In the genomic region with DNA sequence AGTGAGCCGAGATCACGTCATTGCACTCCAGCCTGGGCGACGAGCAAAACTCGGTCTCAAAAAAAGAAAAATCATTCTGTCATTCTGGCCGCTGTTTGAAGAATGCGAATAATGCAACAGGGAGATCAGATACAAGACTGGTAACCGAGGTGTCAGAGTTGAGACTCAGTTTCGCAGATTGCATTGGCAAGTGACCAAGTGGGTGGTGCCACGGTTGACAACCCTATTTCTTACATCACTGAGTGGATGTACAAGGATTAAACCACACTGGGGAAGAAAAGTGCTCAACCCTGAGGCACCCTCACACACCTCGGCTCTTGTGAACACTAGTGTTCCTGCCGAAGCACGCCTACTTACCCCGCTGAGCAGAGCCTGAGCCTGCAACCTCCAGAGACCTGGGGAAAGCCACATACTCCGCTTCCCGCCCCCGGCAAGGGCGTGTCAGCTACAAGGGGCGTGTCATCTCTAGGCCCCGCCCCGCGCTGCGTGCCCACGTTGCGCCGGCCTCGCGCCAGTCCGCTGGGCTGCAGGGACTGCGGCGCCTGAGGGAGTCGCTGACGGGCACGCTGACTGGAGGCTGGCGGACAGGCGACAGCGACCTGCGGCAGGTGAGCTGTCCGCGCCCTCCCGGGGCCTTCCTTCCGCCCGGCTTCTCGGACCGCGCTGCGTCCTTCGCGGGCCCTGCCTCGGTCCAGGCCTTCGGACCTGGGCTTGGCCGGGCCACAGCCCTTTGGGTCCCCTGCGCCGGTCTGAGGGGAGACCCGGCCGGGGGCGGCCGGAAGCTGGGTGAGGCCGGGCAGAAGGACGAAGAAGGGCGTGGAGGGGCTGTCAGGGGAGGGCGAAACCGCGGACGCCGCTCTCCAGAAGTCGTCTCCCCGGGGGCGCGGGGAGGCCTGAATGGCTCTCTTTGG, we compare ENCODE assay signal across 1 cellular context.
A peak's percentile ranks its signal among the peaks of the same experiment; 100 is the strongest.
TF ChIP-seq lines count a peak whose summit lies in the region.

A gene with protein sequence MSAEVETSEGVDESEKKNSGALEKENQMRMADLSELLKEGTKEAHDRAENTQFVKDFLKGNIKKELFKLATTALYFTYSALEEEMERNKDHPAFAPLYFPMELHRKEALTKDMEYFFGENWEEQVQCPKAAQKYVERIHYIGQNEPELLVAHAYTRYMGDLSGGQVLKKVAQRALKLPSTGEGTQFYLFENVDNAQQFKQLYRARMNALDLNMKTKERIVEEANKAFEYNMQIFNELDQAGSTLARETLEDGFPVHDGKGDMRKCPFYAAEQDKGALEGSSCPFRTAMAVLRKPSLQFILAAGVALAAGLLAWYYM (plus strand): TSS at position 519 of the 911 bp plus-strand sequence. CDS start 29,127 bp downstream, outside the sequence.

TF ChIP-seq in H1, 55 proteins besides CTCF, POLR2A, EP300 and RAD21 (continued from another document):
- TF ChIP-seq YY1 (IDR thresholded peaks at IDR 0.05; ENCODE audit: low read depth, low read length), result 0 out of 2 replicates have a peak, but pooled peaks have one; percentile 32
- peak; percentile 21; the same call in 1 of the 2 replicates for TF ChIP-seq CEBPB (IDR thresholded peaks at IDR 0.05; ENCODE audit: low read depth, low read length)
- no peak for TF ChIP-seq CHD1 (IDR thresholded peaks at IDR 0.05; ENCODE audit: low read depth, low read length)
- no peak for TF ChIP-seq ZNF274 (IDR thresholded peaks at IDR 0.05; ENCODE audit: borderline replicate concordance, extremely low read depth, low read length)
- no peak for TF ChIP-seq CBX5 (IDR thresholded peaks at IDR 0.05; ENCODE audit: low read depth, low read length)
- peak; percentile 82 for TF ChIP-seq ASH2L (IDR thresholded peaks at IDR 0.05; ENCODE audit: low read length)
- TF ChIP-seq EGR1 (IDR thresholded peaks at IDR 0.05; ENCODE audit: borderline replicate concordance, low read depth, low read length), result peak; percentile 92
- TF ChIP-seq SP4 (IDR thresholded peaks at IDR 0.05; ENCODE audit: low read length), result peak; percentile 92
